ENCODE assay signal across 10 cellular contexts in genomic region chr2:219059725-219060682, GRCh38. TPM values are rescaled to one million over a fixed set of nuclear protein-coding genes. Genes with fewer than 3 reads are reported as not detected.
DNase-seq lines count a peak whose midpoint lies in the region; ATAC-seq and TF ChIP-seq lines count a peak whose summit lies in the region.
"Had no signal": no experiment of that assay in that cellular context is flagged by ENCODE, and none has a peak within 500 bp of the region (broad histone marks: within the 10 kb centered on the region; RNA-seq: fewer than 3 reads in every experiment).

No MANE protein-coding gene starts in this region.

- H3K4me3 ChIP-seq in heart left ventricle = peak overlapping the region in 9 of 12 donors; percentile 4 to 37 (median 15)
- H3K4me3 ChIP-seq in mesendoderm (ENCODE audit: low read length) = no peak overlapping the region

- no peaks in the 10 kb centered on the region for H3K9me3 Mint-ChIP-seq in activated T-cell treated with anti-CD3 and anti-CD28 coated beads, Interleukin-2, amount 50 U/mL, for 72 hours
- no peaks in the 10 kb centered on the region for H3K9me3 Mint-ChIP-seq in type B pancreatic cell

- H3K27me3 ChIP-seq in heart left ventricle (peaks cover 58 to 90% (median 75%) of the 10 kb centered on the region in 9 donors), mesendoderm (ENCODE audit: insufficient read depth, low read length, poor library complexity) (peaks cover 66% of the 10 kb centered on the region)

- no peaks in the 10 kb centered on the region for H3K79me1 ChIP-seq in mesendoderm (ENCODE audit: low read length)

- H3K4me2 ChIP-seq in mesendoderm (ENCODE audit: low read length) = no peak overlapping the region

- no peak overlapping the region for H2BK15ac ChIP-seq in mesendoderm (replicated peaks; ENCODE audit: low read depth)

- peak overlapping the region; percentile 71 to 78 for H3K4me3 Mint-ChIP-seq in activated T-cell treated with anti-CD3 and anti-CD28 coated beads, Interleukin-2, amount 50 U/mL, for 72 hours
- peak overlapping the region; percentile 81 for H3K4me3 Mint-ChIP-seq in type B pancreatic cell

- no peak overlapping the region for H2BK120ac ChIP-seq in mesendoderm (ENCODE audit: low read depth, low read length)

- no peak overlapping the region for H3K9ac ChIP-seq in mesendoderm (ENCODE audit: low read length)

- no peak overlapping the region for H3K27ac Mint-ChIP-seq in activated T-cell treated with anti-CD3 and anti-CD28 coated beads, Interleukin-2, amount 50 U/mL, for 72 hours
- H3K27ac Mint-ChIP-seq in type B pancreatic cell = no peak overlapping the region

- DNase-seq in heart left ventricle = no peak
- DNase-seq in left cardiac atrium = no peak
- peak; percentile 11 to 24 for DNase-seq in activated T-cell treated with anti-CD3 and anti-CD28 coated beads, Interleukin-2, amount 50 U/mL, for 72 hours
- peak; percentile 8 for DNase-seq in mesendoderm
- no peak for DNase-seq in type B pancreatic cell (ENCODE audit: extremely low spot score, unreplicated experiment)
- no peak for DNase-seq in NCI-H2196 treated with DMSO at 0.1 percent for 48 hours (lab: John Stamatoyannopoulos, UW; ENCODE audit: unreplicated experiment)
- DNase-seq: NCI-H1436 had no signal

- no peaks in the 10 kb centered on the region for H3K9me3 ChIP-seq in heart left ventricle

- H4K8ac ChIP-seq in mesendoderm (ENCODE audit: low read depth, low read length) = no peak overlapping the region

- peak overlapping the region; percentile 15 for H3K56ac ChIP-seq in mesendoderm (ENCODE audit: low read length)

- H3K36me3 ChIP-seq in heart left ventricle = no peaks in the 10 kb centered on the region
- H3K36me3 ChIP-seq in mesendoderm (ENCODE audit: control insufficient read depth, insufficient read depth, low read length) = no peaks in the 10 kb centered on the region

- no peak for TF ChIP-seq POLR2A in heart left ventricle (IDR thresholded peaks at IDR 0.05)

- intact Hi-C loops in heart left ventricle (cut with DNase I) = loop anchor here in 9 of 10 donors (1.0 to 10.0 kb wide), 11 partner anchors 57 to 245 kb away; partner anchors contain the start of gene PTPRN (in 1 of the 9)
- intact Hi-C loops in left cardiac atrium (cut with DNase I) = loop anchor here (1.0 to 10.0 kb wide), 4 partner anchors 59 to 245 kb away; partner anchors contain the start of gene PTPRN (in 2 of the 2)

- no peak overlapping the region for H3K18ac ChIP-seq in mesendoderm (ENCODE audit: low read length)

- no peak overlapping the region for H3K4ac ChIP-seq in mesendoderm (ENCODE audit: low read depth, low read length)

- no peak overlapping the region for H4K5ac ChIP-seq in mesendoderm (ENCODE audit: low read length)

- H3K79me2 ChIP-seq in mesendoderm (ENCODE audit: control insufficient read depth, insufficient read depth, low read length) = no peaks in the 10 kb centered on the region

- no peak for ATAC-seq in heart left ventricle
- no peak for ATAC-seq in left cardiac atrium
- ATAC-seq in activated T-cell treated with anti-CD3 and anti-CD28 coated beads, Interleukin-2, amount 50 U/mL, for 72 hours (replicated peaks in 1 of 2) = no peak
- no peak for ATAC-seq in HG02852 (IDR thresholded peaks at IDR 0.05; ENCODE audit: unreplicated experiment)
- ATAC-seq in HG02970 (IDR thresholded peaks at IDR 0.05; ENCODE audit: low FRiP score, unreplicated experiment) = no peak

- no peak overlapping the region for H3K23ac ChIP-seq in mesendoderm (ENCODE audit: low read length)

- H2AK5ac ChIP-seq in mesendoderm (ENCODE audit: low read length) = no peak overlapping the region

- 3 to 7% (median 5%) methylated on average over 34 to 81 of the region's 81 CpGs for WGBS in heart left ventricle, 4 donors
- WGBS in mesendoderm (ENCODE audit: extremely low coverage, insufficient coverage, low lambda C conversion rate) = no CpG with 5 or more reads among the region's 81 CpGs

- H3K36me3 Mint-ChIP-seq in activated T-cell treated with anti-CD3 and anti-CD28 coated beads, Interleukin-2, amount 50 U/mL, for 72 hours (ENCODE audit: insufficient read depth in 2 of 2) = no peaks in the 10 kb centered on the region
- H3K36me3 Mint-ChIP-seq in type B pancreatic cell = no peaks in the 10 kb centered on the region

- H3K4me1 Mint-ChIP-seq in activated T-cell treated with anti-CD3 and anti-CD28 coated beads, Interleukin-2, amount 50 U/mL, for 72 hours (ENCODE audit: low read depth) = peaks cover 18% of the 10 kb centered on the region
- H3K4me1 Mint-ChIP-seq in type B pancreatic cell (ENCODE audit: unreplicated experiment) = no peaks in the 10 kb centered on the region

- no peak for TF ChIP-seq CTCF in heart left ventricle (IDR thresholded peaks at IDR 0.05)
- TF ChIP-seq CTCF in type B pancreatic cell (conservative IDR thresholded peaks at IDR 0.05) = no peak

- H3K4me1 ChIP-seq in heart left ventricle = peaks cover 12 to 42% (median 33%) of the 10 kb centered on the region in 12 donors
- no peaks in the 10 kb centered on the region for H3K4me1 ChIP-seq in mesendoderm (ENCODE audit: control insufficient read depth, low read depth, low read length)

- no peak overlapping the region for H2BK5ac ChIP-seq in mesendoderm (ENCODE audit: low read length)

- H3K27ac ChIP-seq in heart left ventricle (no peak overlapping the region), mesendoderm (ENCODE audit: low read depth, low read length) (no peak overlapping the region)

- H3K27me3 Mint-ChIP-seq in activated T-cell treated with anti-CD3 and anti-CD28 coated beads, Interleukin-2, amount 50 U/mL, for 72 hours (ENCODE audit: low read depth) = peaks cover 75% of the 10 kb centered on the region
- H3K27me3 Mint-ChIP-seq in type B pancreatic cell = peaks cover 87% of the 10 kb centered on the region

RNA-seq across cellular contexts. Expression of gene IHH, which starts 0.7 kb away (rescaled TPM):
- not detected for total RNA-seq in heart left ventricle
- polyA plus RNA-seq in heart left ventricle = not detected
- total RNA-seq in left cardiac atrium = not detected
- under 1 TPM; 0.12 to 0.14 TPM for total RNA-seq in activated T-cell treated with anti-CD3 and anti-CD28 coated beads, Interleukin-2, amount 50 U/mL, for 72 hours
- polyA plus RNA-seq in mesendoderm (2013, experiment 1 of 2) = 0.01 TPM
- polyA plus RNA-seq in mesendoderm (2013, experiment 2 of 2) = 0.06 TPM
- total RNA-seq in type B pancreatic cell (ENCODE audit: low replicate concordance) = 10.8 and 13.8 TPM in 2 replicates
- total RNA-seq: ureter had no signal

RNA-seq across cellular contexts. Expression of gene CFAP65, which starts 18.7 kb away (rescaled TPM):
- total RNA-seq in heart left ventricle (under 1 TPM in 1 of 9 donors, not detected in 8; 0.04 TPM), left cardiac atrium (not detected), type B pancreatic cell (ENCODE audit: low replicate concordance) (0.29 and 2.1 TPM in 2 replicates)
- polyA plus RNA-seq in heart left ventricle = not detected
- not detected for total RNA-seq in activated T-cell treated with anti-CD3 and anti-CD28 coated beads, Interleukin-2, amount 50 U/mL, for 72 hours
- 0.22 TPM for polyA plus RNA-seq in mesendoderm (2013, experiment 1 of 2)
- 0.18 TPM for polyA plus RNA-seq in mesendoderm (2013, experiment 2 of 2)
- total RNA-seq: ureter had no signal

Comparison
In these comparisons a context has a peak if more than half of its experiments do, and no peak if none do; other contexts are left out.
1. DNase-seq: peak in activated T-cell treated with anti-CD3 and anti-CD28 coated beads, Interleukin-2, amount 50 U/mL, for 72 hours (2 of 2) and mesendoderm (single experiment); none in heart left ventricle (0 of 5), left cardiac atrium (single experiment), type B pancreatic cell (single experiment) and NCI-H2196 treated with DMSO at 0.1 percent for 48 hours (single experiment).